ENCODE assay signal across 1 cellular context in genomic region chr17:70067104-70067503, GRCh38.
TF ChIP-seq lines count a peak whose summit lies in the region.

No MANE protein-coding gene starts in this region.

TF ChIP-seq in H1, 55 proteins besides CTCF, POLR2A, EP300 and RAD21 (continued from another document):
- TF ChIP-seq SP2 (IDR thresholded peaks at IDR 0.05; ENCODE audit: low read length), result no peak
